17 cellular contexts compared by ENCODE assay signal in the genomic region with DNA sequence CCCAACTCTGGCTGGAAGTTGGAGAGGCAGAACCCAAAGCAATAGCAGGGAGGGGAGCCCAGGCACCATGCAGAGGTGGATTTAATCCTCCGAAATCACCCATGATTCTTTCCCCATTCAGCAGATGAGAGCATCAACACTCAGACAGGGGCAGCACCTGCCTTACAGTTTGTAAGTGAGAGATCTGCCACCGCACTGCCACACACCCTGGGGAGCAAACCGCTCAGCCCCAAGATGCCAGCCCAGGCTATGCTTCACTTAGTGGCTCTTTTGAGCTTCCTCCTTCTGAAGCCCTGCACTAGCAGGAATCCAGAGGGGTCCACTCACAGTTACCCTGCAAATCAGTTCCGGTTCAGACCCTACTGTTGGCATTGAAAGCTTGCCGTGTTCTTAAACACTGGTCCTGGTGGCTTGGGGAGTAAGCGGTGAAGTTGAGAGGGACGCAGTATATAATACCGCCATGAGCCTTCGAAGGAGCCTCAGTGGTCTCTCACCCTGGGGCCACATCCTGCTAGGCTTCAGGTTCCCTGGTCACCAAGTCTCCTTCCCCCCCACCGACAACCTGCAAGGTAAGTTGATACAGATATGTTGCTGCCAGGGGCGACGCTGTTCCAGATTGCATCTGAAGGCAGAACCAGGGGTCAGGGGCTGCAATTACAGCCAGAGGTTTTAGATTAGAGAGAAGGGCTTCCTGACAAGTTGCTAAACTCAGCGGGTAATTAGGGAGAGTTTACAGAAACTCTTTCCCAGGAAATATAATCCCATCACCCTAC.
"Had no signal": no experiment of that assay in that cellular context is flagged by ENCODE, and none has a peak within 500 bp of the region (broad histone marks: within the 10 kb centered on the region; RNA-seq: fewer than 3 reads in every experiment).

No MANE protein-coding gene starts in this region.

- H3K4me1 Mint-ChIP-seq: brain; central memory CD8-positive, alpha-beta T cell had no signal

- H3K4me3 ChIP-seq: hepatocyte, psoas muscle, thyroid gland, vagina had no signal

- H3K27ac Mint-ChIP-seq: brain; mesothelial cell of epicardium; T-helper 1 cell treated with Interleukin-12 subunit alpha and Interleukin-12 subunit beta and Interleukin-4 antibody, amounts not matched to agents 30 μg/mL and 1 μg/mL, for 36 hours had no signal

- H3K36me3 ChIP-seq: thyroid gland, vagina had no signal

- H3K9me3 ChIP-seq: psoas muscle, thyroid gland, vagina had no signal

- DNase-seq: activated CD4-positive, CD25-positive, alpha-beta regulatory T cell; activated naive CD4-positive, alpha-beta T cell treated with anti-CD3 and anti-CD28 coated beads, Interleukin-2, amount 50 U/mL, for 16 hours; activated T-cell treated with anti-CD3 and anti-CD28 coated beads, Interleukin-2, amount 50 U/mL, for 1 hour; amniotic stem cell; effector memory CD4-positive, alpha-beta T cell; occipital lobe; psoas muscle; stimulated activated CD4-positive, alpha-beta T cell treated with anti-CD3 and anti-CD28 coated beads, Interleukin-4, amount 100 ng/mL, for 1 hour; stimulated activated CD8-positive, alpha-beta memory T cell treated with anti-CD3 and anti-CD28 coated beads, Interleukin-4, amount 100 ng/mL, for 48 hours; thyroid gland had no signal

- H3K27ac ChIP-seq: hepatocyte, psoas muscle, thyroid gland, vagina had no signal

- H3K4me3 Mint-ChIP-seq: brain; central memory CD8-positive, alpha-beta T cell; mesothelial cell of epicardium; T-helper 1 cell treated with Interleukin-12 subunit alpha and Interleukin-12 subunit beta and Interleukin-4 antibody, amounts not matched to agents 30 μg/mL and 1 μg/mL, for 36 hours had no signal

- H3K9me3 Mint-ChIP-seq: brain; central memory CD8-positive, alpha-beta T cell; mesothelial cell of epicardium; T-helper 1 cell treated with Interleukin-12 subunit alpha and Interleukin-12 subunit beta and Interleukin-4 antibody, amounts not matched to agents 30 μg/mL and 1 μg/mL, for 36 hours had no signal

- H3K4me1 ChIP-seq: psoas muscle, thyroid gland, vagina had no signal

- FAIRE-seq: TTC549 had no signal

- ATAC-seq: psoas muscle had no signal

- H3K36me3 Mint-ChIP-seq: brain, mesothelial cell of epicardium had no signal

- H3K27me3 ChIP-seq: thyroid gland, vagina had no signal
